In the genomic region with DNA sequence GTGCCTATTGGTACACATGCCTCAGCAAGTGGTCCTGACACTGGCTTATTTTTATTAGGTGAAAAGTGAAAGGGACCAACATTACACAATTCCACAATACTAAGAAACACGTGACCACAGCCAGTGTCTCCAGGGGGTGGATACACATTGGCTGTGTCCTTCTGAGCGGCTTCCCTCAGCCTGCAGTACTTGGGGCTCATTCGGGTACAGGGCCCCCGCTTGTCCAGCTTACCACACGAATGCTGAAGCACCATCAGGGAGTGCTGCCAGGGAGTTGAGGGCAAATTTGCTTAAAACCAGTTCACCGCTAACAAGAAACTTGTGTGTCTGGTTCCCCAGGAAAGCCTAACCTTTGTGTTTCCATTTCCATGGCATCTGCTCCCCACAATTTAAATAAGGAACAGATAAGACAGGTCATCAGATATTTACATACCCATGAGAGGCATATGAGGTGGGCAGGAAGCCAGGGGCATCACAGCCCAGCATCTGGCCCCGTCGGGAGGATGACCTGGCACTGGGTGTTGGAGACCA, we compare ENCODE assay signal across 1 cellular context.
A peak's percentile ranks its signal among the peaks of the same experiment; 100 is the strongest.
TF ChIP-seq lines count a peak whose summit lies in the region.

No MANE protein-coding gene starts in this region.

TF ChIP-seq in IMR-90, 13 proteins besides CTCF, POLR2A, EP300 and RAD21:
- no peak for TF ChIP-seq SMC3 (IDR thresholded peaks at IDR 0.05; ENCODE audit: low read depth, low read length)
- no peak for TF ChIP-seq CHD1 (IDR thresholded peaks at IDR 0.05; ENCODE audit: low read depth, low read length)
- TF ChIP-seq, protein P1, sequence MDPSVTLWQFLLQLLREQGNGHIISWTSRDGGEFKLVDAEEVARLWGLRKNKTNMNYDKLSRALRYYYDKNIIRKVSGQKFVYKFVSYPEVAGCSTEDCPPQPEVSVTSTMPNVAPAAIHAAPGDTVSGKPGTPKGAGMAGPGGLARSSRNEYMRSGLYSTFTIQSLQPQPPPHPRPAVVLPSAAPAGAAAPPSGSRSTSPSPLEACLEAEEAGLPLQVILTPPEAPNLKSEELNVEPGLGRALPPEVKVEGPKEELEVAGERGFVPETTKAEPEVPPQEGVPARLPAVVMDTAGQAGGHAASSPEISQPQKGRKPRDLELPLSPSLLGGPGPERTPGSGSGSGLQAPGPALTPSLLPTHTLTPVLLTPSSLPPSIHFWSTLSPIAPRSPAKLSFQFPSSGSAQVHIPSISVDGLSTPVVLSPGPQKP (IDR thresholded peaks at IDR 0.05; ENCODE audit: borderline replicate concordance, low read depth, low read length) = no peak
- TF ChIP-seq RFX5 (IDR thresholded peaks at IDR 0.05; ENCODE audit: low read depth, low read length) = no peak
- no peak for TF ChIP-seq FOS (IDR thresholded peaks at IDR 0.05; ENCODE audit: low read depth, low read length)
- TF ChIP-seq BHLHE40 (IDR thresholded peaks at IDR 0.05; ENCODE audit: low read depth, low read length) = peak; percentile 32; the same call in 1 of the 2 replicates
- TF ChIP-seq, protein P2, sequence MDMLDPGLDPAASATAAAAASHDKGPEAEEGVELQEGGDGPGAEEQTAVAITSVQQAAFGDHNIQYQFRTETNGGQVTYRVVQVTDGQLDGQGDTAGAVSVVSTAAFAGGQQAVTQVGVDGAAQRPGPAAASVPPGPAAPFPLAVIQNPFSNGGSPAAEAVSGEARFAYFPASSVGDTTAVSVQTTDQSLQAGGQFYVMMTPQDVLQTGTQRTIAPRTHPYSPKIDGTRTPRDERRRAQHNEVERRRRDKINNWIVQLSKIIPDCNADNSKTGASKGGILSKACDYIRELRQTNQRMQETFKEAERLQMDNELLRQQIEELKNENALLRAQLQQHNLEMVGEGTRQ (IDR thresholded peaks at IDR 0.05; ENCODE audit: low read depth, low read length) = peak; percentile 80
- TF ChIP-seq CEBPB (IDR thresholded peaks at IDR 0.05; ENCODE audit: low read depth, low read length) = peak; percentile 79
- TF ChIP-seq MAZ (IDR thresholded peaks at IDR 0.05; ENCODE audit: borderline replicate concordance, low read depth, low read length) = no peak
- TF ChIP-seq NFE2L2 (IDR thresholded peaks at IDR 0.05; ENCODE audit: low read depth, low read length) = no peak
- TF ChIP-seq RCOR1 (IDR thresholded peaks at IDR 0.05; ENCODE audit: insufficient replicate concordance, low read length) = no peak
- TF ChIP-seq MAFK (IDR thresholded peaks at IDR 0.05; ENCODE audit: low read depth, low read length) = no peak
- no peak for TF ChIP-seq MXI1 (IDR thresholded peaks at IDR 0.05; ENCODE audit: borderline replicate concordance, low read depth, low read length)
TF ChIP-seq in IMR-90: peak in this region for 3.
